ENCODE assay signal across 1 cellular context in the genomic region with DNA sequence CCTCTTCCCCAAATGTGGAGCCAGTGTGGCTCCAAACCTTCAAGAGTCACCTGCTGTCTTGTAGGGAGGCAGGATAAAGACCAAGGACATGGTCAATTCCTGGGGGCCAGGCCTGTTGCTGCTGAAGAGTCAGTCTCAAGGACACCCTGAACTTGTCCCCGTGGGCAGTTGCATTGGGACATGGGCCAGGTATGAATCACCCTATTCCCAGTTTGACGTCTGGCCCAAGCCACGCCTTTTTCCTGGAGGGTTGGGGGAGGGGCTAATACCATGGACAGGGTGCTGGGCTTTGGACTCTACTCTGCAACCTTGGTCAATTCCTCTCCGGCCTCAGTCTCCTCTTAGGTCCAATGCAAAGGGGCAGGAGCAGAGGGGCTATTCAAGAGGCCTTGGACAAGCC.
TF ChIP-seq lines count a peak whose summit lies in the region.

No MANE protein-coding gene starts in this region.

TF ChIP-seq in HEK293, 187 proteins besides CTCF, POLR2A, EP300 and RAD21 (continued from another document):
- TF ChIP-seq, protein P1, sequence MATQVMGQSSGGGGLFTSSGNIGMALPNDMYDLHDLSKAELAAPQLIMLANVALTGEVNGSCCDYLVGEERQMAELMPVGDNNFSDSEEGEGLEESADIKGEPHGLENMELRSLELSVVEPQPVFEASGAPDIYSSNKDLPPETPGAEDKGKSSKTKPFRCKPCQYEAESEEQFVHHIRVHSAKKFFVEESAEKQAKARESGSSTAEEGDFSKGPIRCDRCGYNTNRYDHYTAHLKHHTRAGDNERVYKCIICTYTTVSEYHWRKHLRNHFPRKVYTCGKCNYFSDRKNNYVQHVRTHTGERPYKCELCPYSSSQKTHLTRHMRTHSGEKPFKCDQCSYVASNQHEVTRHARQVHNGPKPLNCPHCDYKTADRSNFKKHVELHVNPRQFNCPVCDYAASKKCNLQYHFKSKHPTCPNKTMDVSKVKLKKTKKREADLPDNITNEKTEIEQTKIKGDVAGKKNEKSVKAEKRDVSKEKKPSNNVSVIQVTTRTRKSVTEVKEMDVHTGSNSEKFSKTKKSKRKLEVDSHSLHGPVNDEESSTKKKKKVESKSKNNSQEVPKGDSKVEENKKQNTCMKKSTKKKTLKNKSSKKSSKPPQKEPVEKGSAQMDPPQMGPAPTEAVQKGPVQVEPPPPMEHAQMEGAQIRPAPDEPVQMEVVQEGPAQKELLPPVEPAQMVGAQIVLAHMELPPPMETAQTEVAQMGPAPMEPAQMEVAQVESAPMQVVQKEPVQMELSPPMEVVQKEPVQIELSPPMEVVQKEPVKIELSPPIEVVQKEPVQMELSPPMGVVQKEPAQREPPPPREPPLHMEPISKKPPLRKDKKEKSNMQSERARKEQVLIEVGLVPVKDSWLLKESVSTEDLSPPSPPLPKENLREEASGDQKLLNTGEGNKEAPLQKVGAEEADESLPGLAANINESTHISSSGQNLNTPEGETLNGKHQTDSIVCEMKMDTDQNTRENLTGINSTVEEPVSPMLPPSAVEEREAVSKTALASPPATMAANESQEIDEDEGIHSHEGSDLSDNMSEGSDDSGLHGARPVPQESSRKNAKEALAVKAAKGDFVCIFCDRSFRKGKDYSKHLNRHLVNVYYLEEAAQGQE (tag by site-specific recombination; IDR thresholded peaks at IDR 0.05): peak; percentile 96
- TF ChIP-seq, protein P2, sequence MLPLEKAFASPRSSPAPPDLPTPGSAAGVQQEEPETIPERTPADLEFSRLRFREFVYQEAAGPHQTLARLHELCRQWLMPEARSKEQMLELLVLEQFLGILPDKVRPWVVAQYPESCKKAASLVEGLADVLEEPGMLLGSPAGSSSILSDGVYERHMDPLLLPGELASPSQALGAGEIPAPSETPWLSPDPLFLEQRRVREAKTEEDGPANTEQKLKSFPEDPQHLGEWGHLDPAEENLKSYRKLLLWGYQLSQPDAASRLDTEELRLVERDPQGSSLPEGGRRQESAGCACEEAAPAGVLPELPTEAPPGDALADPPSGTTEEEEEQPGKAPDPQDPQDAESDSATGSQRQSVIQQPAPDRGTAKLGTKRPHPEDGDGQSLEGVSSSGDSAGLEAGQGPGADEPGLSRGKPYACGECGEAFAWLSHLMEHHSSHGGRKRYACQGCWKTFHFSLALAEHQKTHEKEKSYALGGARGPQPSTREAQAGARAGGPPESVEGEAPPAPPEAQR (tag by site-specific recombination; IDR thresholded peaks at IDR 0.05): no peak
- 0 out of 2 replicates have a peak, but pooled peaks have one; percentile 28 for TF ChIP-seq KLF9 (tag by site-specific recombination; IDR thresholded peaks at IDR 0.05; ENCODE audit: low read depth)
- no peak for TF ChIP-seq ZNF677 (tag by site-specific recombination; IDR thresholded peaks at IDR 0.05)
- TF ChIP-seq, protein P3, sequence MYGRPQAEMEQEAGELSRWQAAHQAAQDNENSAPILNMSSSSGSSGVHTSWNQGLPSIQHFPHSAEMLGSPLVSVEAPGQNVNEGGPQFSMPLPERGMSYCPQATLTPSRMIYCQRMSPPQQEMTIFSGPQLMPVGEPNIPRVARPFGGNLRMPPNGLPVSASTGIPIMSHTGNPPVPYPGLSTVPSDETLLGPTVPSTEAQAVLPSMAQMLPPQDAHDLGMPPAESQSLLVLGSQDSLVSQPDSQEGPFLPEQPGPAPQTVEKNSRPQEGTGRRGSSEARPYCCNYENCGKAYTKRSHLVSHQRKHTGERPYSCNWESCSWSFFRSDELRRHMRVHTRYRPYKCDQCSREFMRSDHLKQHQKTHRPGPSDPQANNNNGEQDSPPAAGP (tag by site-specific recombination; IDR thresholded peaks at IDR 0.05): 0 out of 2 replicates have a peak, but pooled peaks have one; percentile 29
- TF ChIP-seq SCRT2 (tag by site-specific recombination; IDR thresholded peaks at IDR 0.05): peak; percentile 47; the same call in 1 of the 2 replicates
- TF ChIP-seq GFI1B (tag by site-specific recombination; IDR thresholded peaks at IDR 0.05): no peak
- TF ChIP-seq HOXD13 (CRISPR knock-in tag; IDR thresholded peaks at IDR 0.05; ENCODE audit: borderline replicate concordance): no peak
- TF ChIP-seq, protein P4, sequence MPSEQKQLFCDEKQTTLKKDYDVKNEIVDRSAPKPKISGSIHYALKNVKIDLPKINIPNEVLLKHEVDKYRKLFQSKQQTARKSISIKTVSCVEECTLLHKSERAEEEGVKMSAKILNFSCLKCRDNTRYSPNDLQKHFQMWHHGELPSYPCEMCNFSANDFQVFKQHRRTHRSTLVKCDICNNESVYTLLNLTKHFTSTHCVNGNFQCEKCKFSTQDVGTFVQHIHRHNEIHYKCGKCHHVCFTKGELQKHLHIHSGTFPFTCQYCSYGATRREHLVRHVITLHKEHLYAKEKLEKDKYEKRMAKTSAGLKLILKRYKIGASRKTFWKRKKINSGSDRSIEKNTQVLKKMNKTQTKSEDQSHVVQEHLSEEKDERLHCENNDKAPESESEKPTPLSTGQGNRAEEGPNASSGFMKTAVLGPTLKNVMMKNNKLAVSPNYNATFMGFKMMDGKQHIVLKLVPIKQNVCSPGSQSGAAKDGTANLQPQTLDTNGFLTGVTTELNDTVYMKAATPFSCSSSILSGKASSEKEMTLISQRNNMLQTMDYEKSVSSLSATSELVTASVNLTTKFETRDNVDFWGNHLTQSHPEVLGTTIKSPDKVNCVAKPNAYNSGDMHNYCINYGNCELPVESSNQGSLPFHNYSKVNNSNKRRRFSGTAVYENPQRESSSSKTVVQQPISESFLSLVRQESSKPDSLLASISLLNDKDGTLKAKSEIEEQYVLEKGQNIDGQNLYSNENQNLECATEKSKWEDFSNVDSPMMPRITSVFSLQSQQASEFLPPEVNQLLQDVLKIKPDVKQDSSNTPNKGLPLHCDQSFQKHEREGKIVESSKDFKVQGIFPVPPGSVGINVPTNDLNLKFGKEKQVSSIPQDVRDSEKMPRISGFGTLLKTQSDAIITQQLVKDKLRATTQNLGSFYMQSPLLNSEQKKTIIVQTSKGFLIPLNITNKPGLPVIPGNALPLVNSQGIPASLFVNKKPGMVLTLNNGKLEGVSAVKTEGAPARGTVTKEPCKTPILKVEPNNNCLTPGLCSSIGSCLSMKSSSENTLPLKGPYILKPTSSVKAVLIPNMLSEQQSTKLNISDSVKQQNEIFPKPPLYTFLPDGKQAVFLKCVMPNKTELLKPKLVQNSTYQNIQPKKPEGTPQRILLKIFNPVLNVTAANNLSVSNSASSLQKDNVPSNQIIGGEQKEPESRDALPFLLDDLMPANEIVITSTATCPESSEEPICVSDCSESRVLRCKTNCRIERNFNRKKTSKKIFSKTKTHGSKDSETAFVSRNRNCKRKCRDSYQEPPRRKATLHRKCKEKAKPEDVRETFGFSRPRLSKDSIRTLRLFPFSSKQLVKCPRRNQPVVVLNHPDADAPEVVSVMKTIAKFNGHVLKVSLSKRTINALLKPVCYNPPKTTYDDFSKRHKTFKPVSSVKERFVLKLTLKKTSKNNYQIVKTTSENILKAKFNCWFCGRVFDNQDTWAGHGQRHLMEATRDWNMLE (tag by site-specific recombination; conservative IDR thresholded peaks at IDR 0.05; ENCODE audit: low read depth): no peak
TF ChIP-seq in HEK293: peak in this region for 10.
